Comparison of ENCODE assay signal across 8 cellular contexts in genomic region chr2:64213607-64214275, GRCh38.
DNase-seq lines count a peak whose midpoint lies in the region; ATAC-seq and TF ChIP-seq lines count a peak whose summit lies in the region.

No MANE protein-coding gene starts in this region.

- 24 to 37% methylated on average over 5 of the region's 5 CpGs for WGBS in transverse colon (ENCODE audit: low coverage in 1 of 2), 2 donors

- in situ Hi-C loops in transverse colon (cut with MboI; ENCODE audit: low pct_ligation_motif_present in 1 of 4, low pct_unique_long_range_greater_than_20kb in 1 of 4, low sequenced_read_pairs in 3 of 4): no loop called here

- H3K36me3 ChIP-seq in GM06990 (ENCODE audit: control insufficient read depth, insufficient read depth, low read length): no peaks in the 10 kb centered on the region
- H3K36me3 ChIP-seq in transverse colon: no peaks in the 10 kb centered on the region

- H3K9me3 Mint-ChIP-seq in dendritic cell treated with granulocyte-macrophage colony-stimulating factor and Interleukin-4, amounts not matched to agents 40 ng/mL and 50 ng/mL, for 4 days: no peaks in the 10 kb centered on the region

- no peaks in the 10 kb centered on the region for H3K36me3 Mint-ChIP-seq in dendritic cell treated with granulocyte-macrophage colony-stimulating factor and Interleukin-4, amounts not matched to agents 40 ng/mL and 50 ng/mL, for 4 days (ENCODE audit: low read depth)

- no peaks in the 10 kb centered on the region for H3K27me3 Mint-ChIP-seq in dendritic cell treated with granulocyte-macrophage colony-stimulating factor and Interleukin-4, amounts not matched to agents 40 ng/mL and 50 ng/mL, for 4 days

- H3K4me3 Mint-ChIP-seq in dendritic cell treated with granulocyte-macrophage colony-stimulating factor and Interleukin-4, amounts not matched to agents 40 ng/mL and 50 ng/mL, for 4 days: no peak overlapping the region

- no peak for TF ChIP-seq EP300 in transverse colon (IDR thresholded peaks at IDR 0.05; ENCODE audit: low read depth)

- no peak for TF ChIP-seq CTCF in GM06990 (IDR thresholded peaks at IDR 0.05; ENCODE audit: insufficient read depth, low read length, poor library complexity, severe bottlenecking)
- no peak for TF ChIP-seq CTCF in transverse colon (IDR thresholded peaks at IDR 0.05)

- H3K27me3 ChIP-seq in GM06990 (replicated peaks; ENCODE audit: control insufficient read depth, insufficient read depth, low read length) (no peaks in the 10 kb centered on the region), transverse colon (no peaks in the 10 kb centered on the region)

- peak overlapping the region; percentile 41 for H3K4me3 ChIP-seq in GM06990 (replicated peaks; ENCODE audit: low read depth, low read length)
- H3K4me3 ChIP-seq in transverse colon: no peak overlapping the region

- peaks cover 50% of the 10 kb centered on the region for H3K4me1 Mint-ChIP-seq in dendritic cell treated with granulocyte-macrophage colony-stimulating factor and Interleukin-4, amounts not matched to agents 40 ng/mL and 50 ng/mL, for 4 days (ENCODE audit: low read depth)

- ATAC-seq in GM19455 (IDR thresholded peaks at IDR 0.05; ENCODE audit: unreplicated experiment): peak; percentile 53
- ATAC-seq in HG03460 (IDR thresholded peaks at IDR 0.05; ENCODE audit: unreplicated experiment): peak; percentile 42

- intact Hi-C loops in dendritic cell treated with granulocyte-macrophage colony-stimulating factor and Interleukin-4, amounts not matched to agents 40 ng/mL and 50 ng/mL, for 4 days (cut with micrococcal nuclease): loop anchor here (5.0 kb wide), 2 partner anchors 64 to 71 kb away; partner anchors contain the start of gene PELI1
- intact Hi-C loops in transverse colon (cut with DNase I; ENCODE audit: low total_unique reads): no loop called here

- H3K27ac Mint-ChIP-seq in dendritic cell treated with granulocyte-macrophage colony-stimulating factor and Interleukin-4, amounts not matched to agents 40 ng/mL and 50 ng/mL, for 4 days: peak overlapping the region; percentile 56

- H3K27ac ChIP-seq in transverse colon: peak overlapping the region; percentile 75 to 86 (median 78)

- no peaks in the 10 kb centered on the region for H3K9me3 ChIP-seq in transverse colon

- H3K4me1 ChIP-seq in transverse colon: peaks cover 6 to 48% (median 19%) of the 10 kb centered on the region in 4 donors

- TF ChIP-seq POLR2A in transverse colon (IDR thresholded peaks at IDR 0.05): no peak

- peak; percentile 71 for DNase-seq in GM06990 (ENCODE audit: extremely low read depth, insufficient read length)
- no peak for DNase-seq in transverse colon
- DNase-seq in effector CD4-positive, alpha-beta T cell: no peak
- no peak for DNase-seq in mesenteric fat pad (ENCODE audit: low spot score)
- DNase-seq in amniotic stem cell (lab: John Stamatoyannopoulos, UW): no peak
